In the genomic region with DNA sequence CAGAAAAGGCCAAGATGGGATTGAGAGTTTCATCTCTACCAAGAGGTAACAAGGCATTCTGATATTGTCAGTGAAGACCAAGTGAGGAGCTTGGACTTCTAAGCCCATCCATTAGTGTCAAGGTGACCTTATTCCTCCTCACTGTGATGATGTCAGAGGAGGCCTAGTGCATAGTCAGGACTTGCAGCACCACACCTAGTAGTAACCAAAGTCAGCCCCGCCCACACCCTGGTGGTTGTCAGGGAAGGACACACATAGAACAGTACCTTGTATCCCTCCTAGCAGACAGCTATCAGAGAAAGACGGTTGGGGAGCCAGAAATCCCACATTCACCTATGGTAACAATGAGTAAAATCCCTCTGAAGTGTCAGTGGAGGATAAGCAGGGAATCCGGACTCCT, we compare ENCODE assay signal across 19 cellular contexts.
DNase-seq lines count a peak whose midpoint lies in the region; ATAC-seq and TF ChIP-seq lines count a peak whose summit lies in the region.
"Had no signal": no experiment of that assay in that cellular context is flagged by ENCODE, and none has a peak within 500 bp of the region (broad histone marks: within the 10 kb centered on the region; RNA-seq: fewer than 3 reads in every experiment).

No MANE protein-coding gene starts in this region.

- peaks cover 6% of the 10 kb centered on the region for H3K9me1 ChIP-seq in IMR-90 (ENCODE audit: insufficient read depth, low read length)

- H4K8ac ChIP-seq in IMR-90 (ENCODE audit: low read depth in 2 of 2, low read length in 2 of 2), result no peak overlapping the region

- BruUV-seq in IMR-90 (replicated peaks; lab: Mats Ljungman, UMichigan) (no TSS peak), PC-9 (replicated peaks; lab: Mats Ljungman, UMichigan) (no TSS peak)

- H3K4me3 Mint-ChIP-seq in activated naive CD8-positive, alpha-beta T cell treated with anti-CD3 and anti-CD28 coated beads, Interleukin-2, amount 50 U/mL, for 24 hours, result no peak overlapping the region
- no peak overlapping the region for H3K4me3 Mint-ChIP-seq in activated naive CD8-positive, alpha-beta T cell treated with anti-CD3 and anti-CD28 coated beads for 36 hours
- no peak overlapping the region for H3K4me3 Mint-ChIP-seq in progenitor cell of endocrine pancreas (ENCODE audit: low read depth)
- H3K4me3 Mint-ChIP-seq: nephron progenitor cell; stimulated activated naive CD8-positive, alpha-beta T cell treated with anti-CD3 and anti-CD28 coated beads, Interleukin-15, Interleukin-2, amounts not matched to agents 100 ng/mL and 50 ng/mL, for 24 hours had no signal

- TF ChIP-seq CTCF in IMR-90 (conservative IDR thresholded peaks at IDR 0.05; ENCODE audit: low read depth, low read length), result no peak
- TF ChIP-seq CTCF in epithelial cell of esophagus (IDR thresholded peaks at IDR 0.05; ENCODE audit: insufficient read depth, low read depth, low read length, missing control alignments), result peak; percentile 15
- no peak for TF ChIP-seq CTCF in progenitor cell of endocrine pancreas (IDR thresholded peaks at IDR 0.05; ENCODE audit: unreplicated experiment)
- TF ChIP-seq CTCF in PC-9 (conservative IDR thresholded peaks at IDR 0.05), result no peak

- H3K4me1 Mint-ChIP-seq in activated naive CD8-positive, alpha-beta T cell treated with anti-CD3 and anti-CD28 coated beads, Interleukin-2, amount 50 U/mL, for 24 hours, result peaks cover 7% of the 10 kb centered on the region
- peaks cover 9% of the 10 kb centered on the region for H3K4me1 Mint-ChIP-seq in activated naive CD8-positive, alpha-beta T cell treated with anti-CD3 and anti-CD28 coated beads for 36 hours
- H3K4me1 Mint-ChIP-seq in progenitor cell of endocrine pancreas (ENCODE audit: low read depth), result no peaks in the 10 kb centered on the region
- H3K4me1 Mint-ChIP-seq: nephron progenitor cell had no signal

- intact Hi-C loops in IMR-90 (cut with micrococcal nuclease), result no loop called here
- intact Hi-C loops in PC-9 (cut with micrococcal nuclease; ENCODE audit: unreplicated experiment), result no loop called here

- H3K9ac ChIP-seq in IMR-90 (ENCODE audit: low read depth, low read length), result no peak overlapping the region
- H3K9ac ChIP-seq: SK-N-SH had no signal

- H3K14ac ChIP-seq in IMR-90 (replicated peaks; ENCODE audit: low read depth, low read length), result peak overlapping the region; percentile 66; the same call in 1 of the 2 replicates

- H3K4me1 ChIP-seq in IMR-90 (ENCODE audit: control insufficient read depth, insufficient read depth, low read length), result no peaks in the 10 kb centered on the region
- H3K4me1 ChIP-seq in PC-9 (replicated peaks; ENCODE audit: insufficient read depth), result no peaks in the 10 kb centered on the region
- H3K4me1 ChIP-seq: esophagus squamous epithelium, left lung had no signal

- no peak overlapping the region for H4K91ac ChIP-seq in IMR-90 (ENCODE audit: insufficient read depth, low read depth, low read length)

- no peak overlapping the region for H2AK9ac ChIP-seq in IMR-90 (replicated peaks; ENCODE audit: low read depth, low read length, poor library complexity)

- H3K4me2 ChIP-seq in IMR-90 (ENCODE audit: low read depth, low read length) (no peak overlapping the region), PC-9 (no peak overlapping the region)
- H3K4me2 ChIP-seq: SK-N-SH had no signal

- no peak overlapping the region for H3K18ac ChIP-seq in IMR-90 (ENCODE audit: low read depth, low read length)

- H3K9me2 ChIP-seq in PC-9 (ENCODE audit: insufficient read depth), result peaks cover 10% of the 10 kb centered on the region
- H3K9me2 ChIP-seq: SK-N-SH had no signal

- POLR2A ChIA-PET in IMR-90 (lab: Charles Lee; ENCODE audit: unreplicated experiment), result no interaction called here
- POLR2A ChIA-PET in PC-9 (lab: Charles Lee; ENCODE audit: unreplicated experiment), result no interaction called here

- no peak overlapping the region for H4K5ac ChIP-seq in IMR-90 (ENCODE audit: low read depth, low read length)

- H2BK5ac ChIP-seq in IMR-90 (ENCODE audit: low read depth, low read length, poor library complexity, severe bottlenecking), result no peak overlapping the region

- H2AK5ac ChIP-seq in IMR-90 (ENCODE audit: low read depth, low read length), result no peak overlapping the region

- no peaks in the 10 kb centered on the region for H3K9me3 Mint-ChIP-seq in activated naive CD8-positive, alpha-beta T cell treated with anti-CD3 and anti-CD28 coated beads, Interleukin-2, amount 50 U/mL, for 24 hours
- peaks cover 2% of the 10 kb centered on the region for H3K9me3 Mint-ChIP-seq in activated naive CD8-positive, alpha-beta T cell treated with anti-CD3 and anti-CD28 coated beads for 36 hours
- peaks cover 2% of the 10 kb centered on the region for H3K9me3 Mint-ChIP-seq in progenitor cell of endocrine pancreas (ENCODE audit: low read depth)
- H3K9me3 Mint-ChIP-seq: stimulated activated naive CD8-positive, alpha-beta T cell treated with anti-CD3 and anti-CD28 coated beads, Interleukin-15, Interleukin-2, amounts not matched to agents 100 ng/mL and 50 ng/mL, for 24 hours had no signal

- peak overlapping the region; percentile 43 for H2AFZ ChIP-seq in IMR-90 (replicated peaks; ENCODE audit: low read length, poor library complexity)
- H2AFZ ChIP-seq in PC-9, result no peak overlapping the region

- H3K36me3 Mint-ChIP-seq in activated naive CD8-positive, alpha-beta T cell treated with anti-CD3 and anti-CD28 coated beads, Interleukin-2, amount 50 U/mL, for 24 hours (ENCODE audit: low read depth), result peaks cover 21% of the 10 kb centered on the region
- H3K36me3 Mint-ChIP-seq in activated naive CD8-positive, alpha-beta T cell treated with anti-CD3 and anti-CD28 coated beads for 36 hours, result peaks cover 24% of the 10 kb centered on the region
- H3K36me3 Mint-ChIP-seq in progenitor cell of endocrine pancreas (ENCODE audit: insufficient read depth), result peaks cover 9% of the 10 kb centered on the region

- in situ Hi-C loops in IMR-90 (cut with MboI; ENCODE audit: low sequenced_read_pairs), result no loop called here

- peak; percentile 54 for ATAC-seq in activated naive CD8-positive, alpha-beta T cell treated with anti-CD3 and anti-CD28 coated beads, Interleukin-2, amount 50 U/mL, for 24 hours
- no peak for ATAC-seq in IMR-90 (ENCODE audit: low read depth)
- no peak for ATAC-seq in GM18868 (IDR thresholded peaks at IDR 0.05; ENCODE audit: unreplicated experiment)
- ATAC-seq: left lung had no signal

- H2BK20ac ChIP-seq in IMR-90 (ENCODE audit: low read depth, low read length), result no peak overlapping the region

- no peaks in the 10 kb centered on the region for H3K27me3 ChIP-seq in IMR-90 (ENCODE audit: control insufficient read depth, insufficient read depth, low read length)
- no peaks in the 10 kb centered on the region for H3K27me3 ChIP-seq in PC-9 (ENCODE audit: insufficient read depth, low read depth)
- H3K27me3 ChIP-seq: esophagus squamous epithelium, left lung had no signal

- H3K9me3 ChIP-seq in IMR-90 (ENCODE audit: control insufficient read depth, insufficient read depth, low read length), result no peaks in the 10 kb centered on the region
- H3K9me3 ChIP-seq in PC-9 (ENCODE audit: insufficient read depth, low read depth), result no peaks in the 10 kb centered on the region; the same call in 1 of the 2 replicates
- H3K9me3 ChIP-seq: esophagus squamous epithelium, SK-N-SH had no signal

- H3K4ac ChIP-seq in IMR-90 (ENCODE audit: low read depth, low read length), result no peak overlapping the region

- no peak overlapping the region for H3K27ac Mint-ChIP-seq in activated naive CD8-positive, alpha-beta T cell treated with anti-CD3 and anti-CD28 coated beads, Interleukin-2, amount 50 U/mL, for 24 hours
- no peak overlapping the region for H3K27ac Mint-ChIP-seq in activated naive CD8-positive, alpha-beta T cell treated with anti-CD3 and anti-CD28 coated beads for 36 hours
- peak overlapping the region; percentile 37 for H3K27ac Mint-ChIP-seq in progenitor cell of endocrine pancreas
- H3K27ac Mint-ChIP-seq: nephron progenitor cell; stimulated activated naive CD8-positive, alpha-beta T cell treated with anti-CD3 and anti-CD28 coated beads, Interleukin-15, Interleukin-2, amounts not matched to agents 100 ng/mL and 50 ng/mL, for 24 hours had no signal

- DNase-seq in activated naive CD8-positive, alpha-beta T cell treated with anti-CD3 and anti-CD28 coated beads, Interleukin-2, amount 50 U/mL, for 24 hours, result no peak
- no peak for DNase-seq in activated naive CD8-positive, alpha-beta T cell treated with anti-CD3 and anti-CD28 coated beads for 36 hours
- DNase-seq in IMR-90 (no peak), epithelial cell of esophagus (ENCODE audit: low read depth) (peak; percentile 72), progenitor cell of endocrine pancreas (ENCODE audit: low spot score, unreplicated experiment) (no peak), NCI-H2107 treated with DMSO at 0.1 percent for 48 hours (lab: John Stamatoyannopoulos, UW; ENCODE audit: unreplicated experiment) (no peak), PC-9 (no peak)
- DNase-seq: esophagus squamous epithelium, GF-D8, GOT3, KG1, NCI-H2029, nephron progenitor cell, SK-N-SH, trophoblast cell had no signal

- peaks cover 5% of the 10 kb centered on the region; the same call in 1 of the 2 replicates for H4K20me1 ChIP-seq in IMR-90 (ENCODE audit: insufficient read depth, low read length)
- H4K20me1 ChIP-seq in PC-9 (ENCODE audit: insufficient read depth), result no peaks in the 10 kb centered on the region; the same call in none of the 2 replicates

- CTCF ChIA-PET in IMR-90 (lab: Yijun Ruan, JAX), result no interaction called here
- CTCF ChIA-PET in PC-9 (lab: Charles Lee), result no interaction called here

- no CpG with 5 or more reads among the region's 3 CpGs for WGBS in IMR-90 (ENCODE audit: extremely low coverage in 2 of 2, insufficient read length in 1 of 2), 2 experiments

- no peak for TF ChIP-seq RAD21 in IMR-90 (IDR thresholded peaks at IDR 0.05; ENCODE audit: low read length)

- no peak overlapping the region for H3K23ac ChIP-seq in IMR-90 (ENCODE audit: low read depth, low read length)

- peaks cover 17 to 19% of the 10 kb centered on the region in 2 experiments for H3K79me1 ChIP-seq in IMR-90 (ENCODE audit: low read depth in 1 of 2, low read length in 2 of 2)

- no peaks in the 10 kb centered on the region for H3K27me3 Mint-ChIP-seq in activated naive CD8-positive, alpha-beta T cell treated with anti-CD3 and anti-CD28 coated beads, Interleukin-2, amount 50 U/mL, for 24 hours
- H3K27me3 Mint-ChIP-seq in activated naive CD8-positive, alpha-beta T cell treated with anti-CD3 and anti-CD28 coated beads for 36 hours, result no peaks in the 10 kb centered on the region
- no peaks in the 10 kb centered on the region for H3K27me3 Mint-ChIP-seq in progenitor cell of endocrine pancreas
- H3K27me3 Mint-ChIP-seq: stimulated activated naive CD8-positive, alpha-beta T cell treated with anti-CD3 and anti-CD28 coated beads, Interleukin-15, Interleukin-2, amounts not matched to agents 100 ng/mL and 50 ng/mL, for 24 hours had no signal

- no peak overlapping the region for H3K4me3 ChIP-seq in IMR-90 (ENCODE audit: insufficient read depth, low read depth, low read length)
- H3K4me3 ChIP-seq in epithelial cell of esophagus (ENCODE audit: low read length), result no peak overlapping the region
- no peak overlapping the region for H3K4me3 ChIP-seq in PC-9
- H3K4me3 ChIP-seq: esophagus squamous epithelium, left lung had no signal

- no peaks in the 10 kb centered on the region; the same call in 1 of the 2 replicates for H3F3A ChIP-seq in PC-9 (ENCODE audit: insufficient read depth, low read depth)

- no peak overlapping the region for H3K56ac ChIP-seq in IMR-90 (ENCODE audit: extremely low read depth, insufficient read depth, low read length)

- H3K27ac ChIP-seq in IMR-90 (ENCODE audit: insufficient read depth, low read length) (no peak overlapping the region), PC-9 (no peak overlapping the region)
- H3K27ac ChIP-seq: esophagus squamous epithelium, left lung, VCaP had no signal

- H3K36me3 ChIP-seq in IMR-90 (ENCODE audit: control insufficient read depth, insufficient read depth, low read length) (peaks cover 4% of the 10 kb centered on the region), PC-9 (ENCODE audit: low read depth) (no peaks in the 10 kb centered on the region)

- no peak for TF ChIP-seq POLR2A in IMR-90 (IDR thresholded peaks at IDR 0.05; ENCODE audit: low read depth, low read length)

- no peak overlapping the region for H2BK120ac ChIP-seq in IMR-90 (ENCODE audit: low read depth, low read length)

- no peaks in the 10 kb centered on the region for H3K79me2 ChIP-seq in PC-9 (ENCODE audit: low read depth)

- dilution Hi-C loops in IMR-90 (cut with HindIII; ENCODE audit: low sequenced_read_pairs, unreplicated experiment), result no loop called here

- no peak overlapping the region for H2BK15ac ChIP-seq in IMR-90 (ENCODE audit: low read depth, low read length)
